In the genomic region with DNA sequence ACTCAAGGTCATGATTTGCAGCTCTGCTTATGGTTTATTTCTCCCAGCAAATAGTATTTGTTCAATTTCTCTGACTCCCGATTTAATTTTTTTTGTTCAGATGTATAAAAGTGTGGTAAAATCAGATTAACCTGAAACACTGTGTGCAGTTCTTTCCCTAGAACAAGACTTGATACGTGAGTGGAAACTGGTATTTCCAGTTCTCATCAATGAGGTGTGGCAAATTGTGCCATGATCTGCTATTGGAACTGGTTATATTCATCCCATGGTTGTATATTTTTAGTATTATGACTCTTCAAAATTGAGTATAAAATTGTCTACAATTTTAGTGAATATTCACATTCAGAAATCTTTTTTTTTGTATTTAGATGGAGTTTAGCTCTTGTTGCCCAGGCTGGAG, we compare ENCODE assay signal across 30 cellular contexts.
DNase-seq lines count a peak whose midpoint lies in the region; ATAC-seq, FAIRE-seq and TF ChIP-seq lines count a peak whose summit lies in the region.
"Had no signal": no experiment of that assay in that cellular context is flagged by ENCODE, and none has a peak within 500 bp of the region (broad histone marks: within the 10 kb centered on the region; RNA-seq: fewer than 3 reads in every experiment).

No MANE protein-coding gene starts in this region.

- no peaks in the 10 kb centered on the region for H3K9me3 ChIP-seq in esophagus squamous epithelium
- no peaks in the 10 kb centered on the region for H3K9me3 ChIP-seq in neural progenitor cell (ENCODE audit: low read depth)
- H3K9me3 ChIP-seq: adrenal gland, gastrocnemius medialis, tibial nerve had no signal

- no peaks in the 10 kb centered on the region for H3F3A ChIP-seq in neural progenitor cell (ENCODE audit: low read depth)

- no peaks in the 10 kb centered on the region for H4K20me1 ChIP-seq in neural progenitor cell (ENCODE audit: low read depth)

- DNase-seq in HT-29 (ENCODE audit: low spot score): peak; percentile 67
- DNase-seq in NCI-H748 treated with DMSO at 0.1 percent for 48 hours (lab: John Stamatoyannopoulos, UW): peak; percentile 2
- no peak for DNase-seq in esophagus squamous epithelium (lab: John Stamatoyannopoulos, UW)
- DNase-seq in GDM1 (lab: John Stamatoyannopoulos, UW): no peak
- DNase-seq in neural progenitor cell (ENCODE audit: low spot score): no peak
- no peak for DNase-seq in frontal cortex (ENCODE audit: low spot score in 2 of 2)
- DNase-seq in left ventricle myocardium superior: no peak
- DNase-seq: ACHN; activated B cell treated with CpG ODN at 0.5 μM for 24 hours; activated CD4-positive, alpha-beta T cell treated with anti-CD3 and anti-CD28 coated beads, Interleukin-2, amount 50 U/mL, for 4 hours; activated naive CD4-positive, alpha-beta T cell treated with anti-CD3 and anti-CD28 coated beads for 36 hours; adrenal gland; DMS79; effector CD8-positive, alpha-beta T cell; erythroblast; gastrocnemius medialis; GF-D8; H9; MM.1S; NCI-H1417; NCI-H2081; NCI-H446; SHP77 treated with DMSO at 0.1 percent for 48 hours; stimulated activated CD4-positive, alpha-beta T cell treated with anti-CD3 and anti-CD28 coated beads, Interleukin-2, amount 100 ng/mL, for 24 hours; SW 1271 had no signal

- no peak overlapping the region for H3K4me3 ChIP-seq in esophagus squamous epithelium
- H3K4me3 ChIP-seq in skin epidermis: no peak overlapping the region
- no peak overlapping the region for H3K4me3 ChIP-seq in neural progenitor cell
- H3K4me3 ChIP-seq: adrenal gland, gastrocnemius medialis, tibial nerve had no signal

- intact Hi-C loops in esophagus squamous epithelium (cut with DNase I): no loop called here
- intact Hi-C loops in left ventricle myocardium superior (cut with micrococcal nuclease): no loop called here

- H3K4me1 ChIP-seq in esophagus squamous epithelium (peaks cover 4 to 19% (median 5%) of the 10 kb centered on the region in 3 donors), neural progenitor cell (no peaks in the 10 kb centered on the region)
- H3K4me1 ChIP-seq: adrenal gland, gastrocnemius medialis, tibial nerve had no signal

- no peaks in the 10 kb centered on the region for H3K27me3 Mint-ChIP-seq in neural progenitor cell (ENCODE audit: insufficient read depth, low read depth)
- H3K27me3 Mint-ChIP-seq: activated B cell treated with CpG ODN at 0.5 μM for 24 hours; brain; natural killer cell treated with Interleukin-12 subunit alpha and Interleukin-12 subunit beta and Interleukin-15 and Interleukin-18, amount 100 ng/mL, for 72 hours had no signal

- H3K36me3 ChIP-seq in esophagus squamous epithelium (no peaks in the 10 kb centered on the region), neural progenitor cell (no peaks in the 10 kb centered on the region)
- H3K36me3 ChIP-seq: adrenal gland, gastrocnemius medialis, tibial nerve had no signal

- H3K27ac Mint-ChIP-seq in neural progenitor cell: no peak overlapping the region
- H3K27ac Mint-ChIP-seq: activated B cell treated with CpG ODN at 0.5 μM for 24 hours; activated naive CD4-positive, alpha-beta T cell treated with anti-CD3 and anti-CD28 coated beads for 36 hours; activated T-helper 1 cell treated with anti-CD3 and anti-CD28 coated beads, Interleukin-12 subunit alpha, Interleukin-12 subunit beta, Interleukin-2, Interleukin-4 antibody, amounts not matched to agents 30 ng/mL and 10 ng/mL and 1 ng/mL, durations not matched to agents 14 hours and 24 hours and 36 hours; brain; H9 had no signal

- no peak overlapping the region for H3K4me3 Mint-ChIP-seq in neural progenitor cell
- H3K4me3 Mint-ChIP-seq: activated B cell treated with CpG ODN at 0.5 μM for 24 hours; activated naive CD4-positive, alpha-beta T cell treated with anti-CD3 and anti-CD28 coated beads for 36 hours; activated T-helper 1 cell treated with anti-CD3 and anti-CD28 coated beads, Interleukin-12 subunit alpha, Interleukin-12 subunit beta, Interleukin-2, Interleukin-4 antibody, amounts not matched to agents 30 ng/mL and 10 ng/mL and 1 ng/mL, durations not matched to agents 14 hours and 24 hours and 36 hours; brain; H9; natural killer cell treated with Interleukin-12 subunit alpha and Interleukin-12 subunit beta and Interleukin-15 and Interleukin-18, amount 100 ng/mL, for 72 hours had no signal

- no peak for TF ChIP-seq POLR2A in esophagus squamous epithelium (IDR thresholded peaks at IDR 0.05)

- peak overlapping the region; percentile 69 to 89 (median 82) for H3K27ac ChIP-seq in esophagus squamous epithelium
- H3K27ac ChIP-seq in skin epidermis: peak overlapping the region in 20 of 21 experiments; percentile 37 to 86 (median 68)
- H3K27ac ChIP-seq in neural progenitor cell: no peak overlapping the region
- H3K27ac ChIP-seq: adrenal gland, gastrocnemius medialis, tibial nerve had no signal

- H3K9me3 Mint-ChIP-seq in neural progenitor cell: no peaks in the 10 kb centered on the region
- H3K9me3 Mint-ChIP-seq: activated B cell treated with CpG ODN at 0.5 μM for 24 hours; activated naive CD4-positive, alpha-beta T cell treated with anti-CD3 and anti-CD28 coated beads for 36 hours; activated T-helper 1 cell treated with anti-CD3 and anti-CD28 coated beads, Interleukin-12 subunit alpha, Interleukin-12 subunit beta, Interleukin-2, Interleukin-4 antibody, amounts not matched to agents 30 ng/mL and 10 ng/mL and 1 ng/mL, durations not matched to agents 14 hours and 24 hours and 36 hours; brain; H9; natural killer cell treated with Interleukin-12 subunit alpha and Interleukin-12 subunit beta and Interleukin-15 and Interleukin-18, amount 100 ng/mL, for 72 hours had no signal

- TF ChIP-seq CTCF in esophagus squamous epithelium (IDR thresholded peaks at IDR 0.05) (no peak), neural progenitor cell (IDR thresholded peaks at IDR 0.05) (no peak)

- H3K27me3 ChIP-seq in esophagus squamous epithelium (no peaks in the 10 kb centered on the region), neural progenitor cell (no peaks in the 10 kb centered on the region)
- H3K27me3 ChIP-seq: adrenal gland, gastrocnemius medialis, tibial nerve had no signal

- 47 to 62% methylated on average over 2 of the region's 2 CpGs for WGBS in esophagus squamous epithelium, 2 donors

- no peak overlapping the region for H3K4me2 ChIP-seq in neural progenitor cell

- no peak overlapping the region for H3K9ac ChIP-seq in neural progenitor cell

- H2AFZ ChIP-seq in neural progenitor cell (replicated peaks): no peak overlapping the region

- H3K79me2 ChIP-seq in neural progenitor cell (ENCODE audit: low read depth): no peaks in the 10 kb centered on the region

- ATAC-seq in left ventricle myocardium superior: no peak
- ATAC-seq: gastrocnemius medialis; natural killer cell treated with Interleukin-12 subunit alpha and Interleukin-12 subunit beta and Interleukin-15 and Interleukin-18, amount 100 ng/mL, for 72 hours had no signal

- H3K4me1 Mint-ChIP-seq in neural progenitor cell: no peaks in the 10 kb centered on the region
- H3K4me1 Mint-ChIP-seq: activated B cell treated with CpG ODN at 0.5 μM for 24 hours, brain, H9 had no signal

- no peak for FAIRE-seq in frontal cortex (lab: Jason Lieb, UNC)

- H3K36me3 Mint-ChIP-seq in neural progenitor cell: no peaks in the 10 kb centered on the region
- H3K36me3 Mint-ChIP-seq: brain had no signal

Comparison
In these comparisons a context has a peak if more than half of its experiments do, and no peak if none do; other contexts are left out.
1. DNase-seq: peak in HT-29 (single experiment) and NCI-H748 treated with DMSO at 0.1 percent for 48 hours (single experiment); none in esophagus squamous epithelium (single experiment), GDM1 (single experiment), neural progenitor cell (single experiment), frontal cortex (0 of 2) and left ventricle myocardium superior (single experiment).